Comparison of ENCODE assay signal across 8 cellular contexts in the genomic region with DNA sequence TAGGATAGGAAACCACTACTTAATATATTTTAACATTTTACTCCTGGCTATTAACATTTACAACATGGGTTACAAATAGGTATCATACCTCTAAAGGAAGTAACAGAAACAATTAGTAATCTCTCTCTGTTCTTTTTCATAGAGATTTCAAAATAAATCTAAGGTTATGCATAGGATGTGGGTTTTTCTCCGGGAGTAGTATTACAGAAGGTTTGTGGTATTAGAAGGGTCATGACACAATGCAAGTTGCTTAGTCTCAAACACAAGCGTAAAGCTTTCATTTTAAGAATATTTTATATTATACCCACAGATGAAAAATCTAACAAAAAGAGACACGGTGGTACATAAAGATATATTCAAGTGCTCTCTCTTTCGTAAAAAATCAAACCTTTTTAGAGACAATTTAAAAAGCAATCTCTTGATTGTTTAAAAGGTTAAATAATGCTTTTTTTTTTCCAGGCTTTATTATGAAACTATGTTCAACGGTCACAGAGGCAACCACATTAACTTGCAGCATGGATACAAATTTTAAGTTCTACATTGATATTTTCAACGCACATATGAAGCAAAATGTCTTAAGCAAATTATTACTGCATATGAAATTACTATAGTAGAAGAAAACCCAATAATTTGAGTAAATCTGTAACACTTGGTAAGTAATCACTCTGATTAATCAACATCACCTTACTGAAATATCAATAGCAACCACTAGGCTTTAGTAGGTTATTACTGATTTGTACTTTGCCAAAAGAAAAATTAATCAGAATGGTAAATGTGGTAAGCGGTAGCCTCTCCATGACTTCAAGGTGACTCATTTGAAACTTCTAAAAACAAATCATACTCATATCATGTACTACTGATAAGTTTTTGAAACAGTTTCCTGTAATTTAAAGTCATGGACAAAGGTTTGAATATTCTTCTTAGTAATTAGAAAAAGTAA.
DNase-seq lines count a peak whose midpoint lies in the region; ATAC-seq and TF ChIP-seq lines count a peak whose summit lies in the region.

No MANE protein-coding gene starts in this region.

- no peak overlapping the region for H4K91ac ChIP-seq in mesenchymal stem cell (ENCODE audit: low read length)

- CTCF ChIA-PET in MCF 10A (lab: Yijun Ruan, JAX): interaction anchor here (0.7 kb wide), 1 partner anchor 209 kb away, joined by 3 read pairs; no protein-coding TSS in a partner anchor

- DNase-seq in MCF 10A (ENCODE audit: unreplicated experiment) (peak; percentile 70), breast epithelium (ENCODE audit: low spot score in 2 of 2) (no peak), mesenchymal stem cell (peak; percentile 70), suprapubic skin (ENCODE audit: low spot score in 2 of 2) (no peak), cardiac septum (ENCODE audit: low spot score) (no peak), thyroid gland (no peak)

- no peak overlapping the region for H2AK5ac ChIP-seq in mesenchymal stem cell (ENCODE audit: low read length, severe bottlenecking)

- POLR2A ChIA-PET in MCF 10A (lab: Yijun Ruan, JAX): interaction anchor here (0.7 to 1.0 kb wide), 2 partner anchors 15 to 232 kb away, joined by 4 to 10 read pairs; no protein-coding TSS in a partner anchor

- ATAC-seq in HG03095 (IDR thresholded peaks at IDR 0.05; ENCODE audit: unreplicated experiment): peak; percentile 75

- no TSS peak for BruUV-seq in MCF 10A (replicated peaks; lab: Mats Ljungman, UMichigan)

- H3K23ac ChIP-seq in mesenchymal stem cell (ENCODE audit: low read length in 2 of 2): no peak overlapping the region

- TF ChIP-seq CTCF in MCF 10A (IDR thresholded peaks at IDR 0.05; ENCODE audit: unreplicated experiment) (no peak), breast epithelium (IDR thresholded peaks at IDR 0.05) (no peak), suprapubic skin (IDR thresholded peaks at IDR 0.05) (no peak), thyroid gland (IDR thresholded peaks at IDR 0.05) (no peak)

- no peak overlapping the region for H3K9ac ChIP-seq in mesenchymal stem cell (ENCODE audit: low read length)

- H3K4me3 ChIP-seq in breast epithelium (no peak overlapping the region), mesenchymal stem cell (ENCODE audit: insufficient read depth in 1 of 2, low read depth in 1 of 2, low read length in 2 of 2) (no peak overlapping the region), suprapubic skin (no peak overlapping the region), thyroid gland (replicated peaks in 1 of 3) (no peak overlapping the region)

- no peak overlapping the region for H3K18ac ChIP-seq in mesenchymal stem cell (ENCODE audit: low read depth in 1 of 2, low read length in 2 of 2)

- H3K4me1 ChIP-seq in breast epithelium (no peaks in the 10 kb centered on the region), mesenchymal stem cell (ENCODE audit: control insufficient read depth, insufficient read depth, low read depth, low read length) (no peaks in the 10 kb centered on the region), suprapubic skin (no peaks in the 10 kb centered on the region), thyroid gland (no peaks in the 10 kb centered on the region)

- no peak for TF ChIP-seq POLR2A in breast epithelium (IDR thresholded peaks at IDR 0.05)
- no peak for TF ChIP-seq POLR2A in suprapubic skin (IDR thresholded peaks at IDR 0.05)
- no peak for TF ChIP-seq POLR2A in thyroid gland (IDR thresholded peaks at IDR 0.05)

- H3K36me3 ChIP-seq in breast epithelium: no peaks in the 10 kb centered on the region
- peaks cover 0 to 2% of the 10 kb centered on the region in 2 experiments for H3K36me3 ChIP-seq in mesenchymal stem cell (ENCODE audit: control insufficient read depth in 1 of 2, insufficient read depth in 2 of 2, low read depth in 1 of 2, low read length in 2 of 2)
- H3K36me3 ChIP-seq in suprapubic skin: peaks cover 14% of the 10 kb centered on the region
- H3K36me3 ChIP-seq in thyroid gland: no peaks in the 10 kb centered on the region

- 70% methylated on average over 2 of the region's 7 CpGs for WGBS in mesenchymal stem cell
- WGBS in suprapubic skin: 82% methylated on average over 7 of the region's 7 CpGs
- WGBS in thyroid gland, 2 donors: 88 to 90% methylated on average over 7 of the region's 7 CpGs

- H4K8ac ChIP-seq in mesenchymal stem cell (ENCODE audit: low read length): no peak overlapping the region

- H3K27me3 ChIP-seq in breast epithelium (no peaks in the 10 kb centered on the region), mesenchymal stem cell (ENCODE audit: control insufficient read depth in 1 of 2, insufficient read depth in 1 of 2, low read length in 2 of 2) (no peaks in the 10 kb centered on the region), suprapubic skin (no peaks in the 10 kb centered on the region), thyroid gland (no peaks in the 10 kb centered on the region)

- H2AFZ ChIP-seq in mesenchymal stem cell (ENCODE audit: low read depth, low read length): no peak overlapping the region

- H3K9me3 ChIP-seq in breast epithelium (no peaks in the 10 kb centered on the region), mesenchymal stem cell (ENCODE audit: control insufficient read depth, low read length) (no peaks in the 10 kb centered on the region), suprapubic skin (no peaks in the 10 kb centered on the region), thyroid gland (no peaks in the 10 kb centered on the region)

- no peaks in the 10 kb centered on the region for H3K27me3 Mint-ChIP-seq in MCF 10A (ENCODE audit: insufficient read depth, unreplicated experiment)
- H3K27me3 Mint-ChIP-seq in T-helper 1 cell treated with Interleukin-12 subunit alpha and Interleukin-12 subunit beta and Interleukin-4 antibody, amounts not matched to agents 30 μg/mL and 1 μg/mL, for 36 hours (ENCODE audit: low read depth): no peaks in the 10 kb centered on the region

- no peaks in the 10 kb centered on the region for H3K36me3 Mint-ChIP-seq in MCF 10A (ENCODE audit: insufficient read depth, unreplicated experiment)
- peaks cover 12% of the 10 kb centered on the region for H3K36me3 Mint-ChIP-seq in T-helper 1 cell treated with Interleukin-12 subunit alpha and Interleukin-12 subunit beta and Interleukin-4 antibody, amounts not matched to agents 30 μg/mL and 1 μg/mL, for 36 hours (ENCODE audit: low read depth)

- H3K27ac Mint-ChIP-seq in MCF 10A (ENCODE audit: low read depth, unreplicated experiment): peak overlapping the region; percentile 27
- peak overlapping the region; percentile 88 for H3K27ac Mint-ChIP-seq in T-helper 1 cell treated with Interleukin-12 subunit alpha and Interleukin-12 subunit beta and Interleukin-4 antibody, amounts not matched to agents 30 μg/mL and 1 μg/mL, for 36 hours

- H3K4me1 Mint-ChIP-seq in MCF 10A (ENCODE audit: insufficient read depth, unreplicated experiment): peaks cover 21% of the 10 kb centered on the region
- peaks cover 51% of the 10 kb centered on the region for H3K4me1 Mint-ChIP-seq in T-helper 1 cell treated with Interleukin-12 subunit alpha and Interleukin-12 subunit beta and Interleukin-4 antibody, amounts not matched to agents 30 μg/mL and 1 μg/mL, for 36 hours (ENCODE audit: low read depth)

- no peak overlapping the region for H3K4me2 ChIP-seq in mesenchymal stem cell (ENCODE audit: low read length, poor library complexity, severe bottlenecking)

- H3K79me1 ChIP-seq in mesenchymal stem cell (replicated peaks; ENCODE audit: low read length, poor library complexity, severe bottlenecking): peaks cover 3% of the 10 kb centered on the region

- H3K27ac ChIP-seq in breast epithelium (no peak overlapping the region), mesenchymal stem cell (ENCODE audit: low read length, poor library complexity, severe bottlenecking) (no peak overlapping the region), suprapubic skin (no peak overlapping the region), thyroid gland (no peak overlapping the region)

- H3K4ac ChIP-seq in mesenchymal stem cell (ENCODE audit: low read depth in 1 of 2, low read length in 2 of 2): no peak overlapping the region

- intact Hi-C loops in MCF 10A (cut with micrococcal nuclease) (no loop called here), breast epithelium (cut with DNase I; ENCODE audit: low total_unique reads) (no loop called here), cardiac septum (cut with DNase I) (no loop called here), thyroid gland (cut with DNase I) (no loop called here)

- H2BK5ac ChIP-seq in mesenchymal stem cell (ENCODE audit: low read depth, low read length, poor library complexity, severe bottlenecking): no peak overlapping the region

- H3K9me3 Mint-ChIP-seq in MCF 10A (ENCODE audit: unreplicated experiment): peaks cover 4% of the 10 kb centered on the region
- H3K9me3 Mint-ChIP-seq in T-helper 1 cell treated with Interleukin-12 subunit alpha and Interleukin-12 subunit beta and Interleukin-4 antibody, amounts not matched to agents 30 μg/mL and 1 μg/mL, for 36 hours: no peaks in the 10 kb centered on the region

- TF ChIP-seq EP300 in suprapubic skin (IDR thresholded peaks at IDR 0.05): no peak

- H2BK120ac ChIP-seq in mesenchymal stem cell (ENCODE audit: low read depth, low read length): no peak overlapping the region

- H3K14ac ChIP-seq in mesenchymal stem cell (ENCODE audit: low read length in 2 of 2): no peak overlapping the region

- no peak overlapping the region for H2BK12ac ChIP-seq in mesenchymal stem cell (ENCODE audit: low read length in 2 of 2)

- H2BK15ac ChIP-seq in mesenchymal stem cell (ENCODE audit: low read depth, poor library complexity, severe bottlenecking): no peak overlapping the region

- peak overlapping the region; percentile 21 for H3K4me3 Mint-ChIP-seq in MCF 10A (ENCODE audit: unreplicated experiment)
- peak overlapping the region; percentile 68 for H3K4me3 Mint-ChIP-seq in T-helper 1 cell treated with Interleukin-12 subunit alpha and Interleukin-12 subunit beta and Interleukin-4 antibody, amounts not matched to agents 30 μg/mL and 1 μg/mL, for 36 hours

Comparison
In these comparisons a context has a peak if more than half of its experiments do, and no peak if none do; other contexts are left out.
1. DNase-seq: peak in MCF 10A (single experiment) and mesenchymal stem cell (single experiment); none in breast epithelium (0 of 2), suprapubic skin (0 of 2), cardiac septum (single experiment) and thyroid gland (0 of 2).